Comparison of ENCODE assay signal across 40 cellular contexts in genomic region chr19:53704011-53704410, GRCh38.
"Had no signal": no experiment of that assay in that cellular context is flagged by ENCODE, and none has a peak within 500 bp of the region (broad histone marks: within the 10 kb centered on the region; RNA-seq: fewer than 3 reads in every experiment).

No MANE protein-coding gene starts in this region.

- H3K36me3 Mint-ChIP-seq: activated naive CD4-positive, alpha-beta T cell treated with anti-CD3 and anti-CD28 coated beads, Interleukin-2, amount 10 ng/mL, durations not matched to agents 7 days and 5 days; activated naive CD4-positive, alpha-beta T cell treated with anti-CD3 and anti-CD28 coated beads, Interleukin-2, amount 50 U/mL, for 24 hours; activated naive CD8-positive, alpha-beta T cell treated with anti-CD3 and anti-CD28 coated beads for 36 hours; activated naive CD8-positive, alpha-beta T cell treated with anti-CD3 and anti-CD28 coated beads, Interleukin-2, amount 10 ng/mL, durations not matched to agents 7 days and 5 days; brain had no signal

- H3K9me3 Mint-ChIP-seq: activated naive CD4-positive, alpha-beta T cell treated with anti-CD3 and anti-CD28 coated beads, Interleukin-2, amount 50 U/mL, for 24 hours; activated naive CD8-positive, alpha-beta T cell treated with anti-CD3 and anti-CD28 coated beads for 36 hours; activated T-cell treated with anti-CD3 and anti-CD28 coated beads, Interleukin-2, amount 50 U/mL, for 4 hours; central memory CD8-positive, alpha-beta T cell had no signal

- DNase-seq: activated effector memory CD4-positive, alpha-beta T cell treated with anti-CD3 and anti-CD28 coated beads, Interleukin-2, amount 50 U/mL, for 16 hours; activated effector memory CD4-positive, alpha-beta T cell treated with Interleukin-2 at 50 U/mL for 16 hours; activated gamma-delta T cell; activated gamma-delta T cell treated with Interleukin-2 at 50 U/mL for 16 hours; activated naive CD4-positive, alpha-beta T cell; activated naive CD4-positive, alpha-beta T cell treated with anti-CD3 and anti-CD28 coated beads for 36 hours; activated naive CD4-positive, alpha-beta T cell treated with anti-CD3 and anti-CD28 coated beads, Interleukin-2, amount 10 ng/mL, durations not matched to agents 7 days and 5 days; activated naive CD4-positive, alpha-beta T cell treated with anti-CD3 and anti-CD28 coated beads, Interleukin-2, amount 50 U/mL, for 16 hours; activated naive CD4-positive, alpha-beta T cell treated with Interleukin-2 at 50 U/mL for 16 hours; activated naive CD8-positive, alpha-beta T cell treated with anti-CD3 and anti-CD28 coated beads for 36 hours; activated naive CD8-positive, alpha-beta T cell treated with anti-CD3 and anti-CD28 coated beads, Interleukin-2, amount 10 ng/mL, durations not matched to agents 7 days and 5 days; activated naive CD8-positive, alpha-beta T cell treated with anti-CD3 and anti-CD28 coated beads, Interleukin-2, amount 50 U/mL, for 24 hours; activated T-cell treated with anti-CD3 and anti-CD28 coated beads for 4 hours; activated T-cell treated with anti-CD3 and anti-CD28 coated beads, Interleukin-2, amount 50 U/mL, for 1 hour; activated T-cell treated with anti-CD3 and anti-CD28 coated beads, Interleukin-2, amount 50 U/mL, for 24 hours; activated T-cell treated with anti-CD3 and anti-CD28 coated beads, Interleukin-2, amount 50 U/mL, for 4 hours; activated T-cell treated with anti-CD3 and anti-CD28 coated beads, Interleukin-2, amount 50 U/mL, for 48 hours; activated T-cell treated with anti-CD3 and anti-CD28 coated beads, Interleukin-2, amount 50 U/mL, for 72 hours; adrenal gland; amniotic stem cell; amygdala; anterior cingulate cortex; aorta; body of pancreas; brain microvascular endothelial cell; central memory CD4-positive, alpha-beta T cell; cerebellar nuclear complex had no signal

- H3K9me3 ChIP-seq: adrenal gland, ascending aorta, body of pancreas, breast epithelium had no signal

- H3K4me3 ChIP-seq: adrenal gland, ascending aorta, body of pancreas, breast epithelium, cardiac muscle cell had no signal

- ATAC-seq: activated naive CD4-positive, alpha-beta T cell treated with anti-CD3 and anti-CD28 coated beads, Interleukin-2, amount 50 U/mL, for 72 hours; activated naive CD8-positive, alpha-beta T cell treated with anti-CD3 and anti-CD28 coated beads, Interleukin-2, amount 50 U/mL, for 24 hours; activated T-cell treated with anti-CD3 and anti-CD28 coated beads, Interleukin-2, amount 50 U/mL, for 4 hours; activated T-cell treated with anti-CD3 and anti-CD28 coated beads, Interleukin-2, amount 50 U/mL, for 72 hours; activated T-helper 17 cell treated with anti-CD3 and anti-CD28 coated beads, Interleukin-2, amount 50 U/mL, for 72 hours; body of pancreas had no signal

- H3K27me3 ChIP-seq: adrenal gland, ascending aorta, body of pancreas, brain microvascular endothelial cell, breast epithelium, cardiac muscle cell had no signal

- H3K4me1 Mint-ChIP-seq: activated naive CD4-positive, alpha-beta T cell treated with anti-CD3 and anti-CD28 coated beads, Interleukin-2, amount 10 ng/mL, durations not matched to agents 7 days and 5 days; activated naive CD4-positive, alpha-beta T cell treated with anti-CD3 and anti-CD28 coated beads, Interleukin-2, amount 50 U/mL, for 24 hours; activated naive CD8-positive, alpha-beta T cell treated with anti-CD3 and anti-CD28 coated beads for 36 hours; activated naive CD8-positive, alpha-beta T cell treated with anti-CD3 and anti-CD28 coated beads, Interleukin-2, amount 10 ng/mL, durations not matched to agents 7 days and 5 days; activated naive CD8-positive, alpha-beta T cell treated with anti-CD3 and anti-CD28 coated beads, Interleukin-2, amount 50 U/mL, for 24 hours; activated T-helper 17 cell treated with anti-CD3 and anti-CD28 coated beads, Interleukin-2, amount 50 U/mL, for 72 hours; brain; central memory CD8-positive, alpha-beta T cell had no signal

- FAIRE-seq: astrocyte, bronchial epithelial cell had no signal

- H3K27ac ChIP-seq: adrenal gland, ascending aorta, body of pancreas, brain microvascular endothelial cell, breast epithelium, cardiac muscle cell had no signal

- H3K4me3 Mint-ChIP-seq: activated naive CD4-positive, alpha-beta T cell treated with anti-CD3 and anti-CD28 coated beads for 36 hours; activated naive CD4-positive, alpha-beta T cell treated with anti-CD3 and anti-CD28 coated beads, Interleukin-2, amount 10 ng/mL, durations not matched to agents 7 days and 5 days; activated naive CD4-positive, alpha-beta T cell treated with anti-CD3 and anti-CD28 coated beads, Interleukin-2, amount 50 U/mL, for 24 hours; activated naive CD8-positive, alpha-beta T cell; activated naive CD8-positive, alpha-beta T cell treated with anti-CD3 and anti-CD28 coated beads for 36 hours; activated naive CD8-positive, alpha-beta T cell treated with anti-CD3 and anti-CD28 coated beads, Interleukin-2, amount 10 ng/mL, durations not matched to agents 7 days and 5 days; activated naive CD8-positive, alpha-beta T cell treated with anti-CD3 and anti-CD28 coated beads, Interleukin-2, amount 50 U/mL, for 24 hours; activated T-cell treated with anti-CD3 and anti-CD28 coated beads, Interleukin-2, amount 50 U/mL, for 24 hours; activated T-cell treated with anti-CD3 and anti-CD28 coated beads, Interleukin-2, amount 50 U/mL, for 4 hours; activated T-cell treated with anti-CD3 and anti-CD28 coated beads, Interleukin-2, amount 50 U/mL, for 72 hours; activated T-helper 1 cell treated with anti-CD3 and anti-CD28 coated beads, Interleukin-12 subunit alpha, Interleukin-12 subunit beta, Interleukin-2, Interleukin-4 antibody, amounts not matched to agents 30 ng/mL and 10 ng/mL and 1 ng/mL, durations not matched to agents 14 hours and 24 hours and 36 hours; activated T-helper 17 cell treated with anti-CD3 and anti-CD28 coated beads, Interleukin-2, amount 50 U/mL, for 72 hours; brain; central memory CD8-positive, alpha-beta T cell had no signal

- H3K36me3 ChIP-seq: adrenal gland, ascending aorta, brain microvascular endothelial cell, breast epithelium, cardiac muscle cell had no signal

- H3K27ac Mint-ChIP-seq: activated naive CD4-positive, alpha-beta T cell treated with anti-CD3 and anti-CD28 coated beads for 36 hours; activated naive CD4-positive, alpha-beta T cell treated with anti-CD3 and anti-CD28 coated beads, Interleukin-2, amount 10 ng/mL, durations not matched to agents 7 days and 5 days; activated naive CD4-positive, alpha-beta T cell treated with anti-CD3 and anti-CD28 coated beads, Interleukin-2, amount 50 U/mL, for 24 hours; activated naive CD4-positive, alpha-beta T cell treated with anti-CD3 and anti-CD28 coated beads, Interleukin-2, amount 50 U/mL, for 72 hours; activated naive CD8-positive, alpha-beta T cell; activated naive CD8-positive, alpha-beta T cell treated with anti-CD3 and anti-CD28 coated beads for 36 hours; activated naive CD8-positive, alpha-beta T cell treated with anti-CD3 and anti-CD28 coated beads, Interleukin-2, amount 10 ng/mL, durations not matched to agents 7 days and 5 days; activated naive CD8-positive, alpha-beta T cell treated with anti-CD3 and anti-CD28 coated beads, Interleukin-2, amount 50 U/mL, for 24 hours; activated T-cell treated with anti-CD3 and anti-CD28 coated beads, Interleukin-2, amount 50 U/mL, for 24 hours; activated T-cell treated with anti-CD3 and anti-CD28 coated beads, Interleukin-2, amount 50 U/mL, for 72 hours; activated T-helper 1 cell treated with anti-CD3 and anti-CD28 coated beads, Interleukin-12 subunit alpha, Interleukin-12 subunit beta, Interleukin-2, Interleukin-4 antibody, amounts not matched to agents 30 ng/mL and 10 ng/mL and 1 ng/mL, durations not matched to agents 14 hours and 24 hours and 36 hours; activated T-helper 17 cell treated with anti-CD3 and anti-CD28 coated beads, Interleukin-2, amount 50 U/mL, for 72 hours; activated T-helper 2 cell treated with anti-CD3 and anti-CD28 coated beads, Interferon-gamma antibody, Interleukin-2, Interleukin-4, amounts not matched to agents 10 μg/mL and 5 μg/mL and 100 μg/mL, durations not matched to agents 14 hours and 24 hours and 36 hours; brain had no signal

- H3K4me1 ChIP-seq: adrenal gland, ascending aorta, body of pancreas, breast epithelium had no signal

- H3K27me3 Mint-ChIP-seq: activated naive CD4-positive, alpha-beta T cell treated with anti-CD3 and anti-CD28 coated beads, Interleukin-2, amount 10 ng/mL, durations not matched to agents 7 days and 5 days; activated naive CD4-positive, alpha-beta T cell treated with anti-CD3 and anti-CD28 coated beads, Interleukin-2, amount 50 U/mL, for 24 hours; activated naive CD8-positive, alpha-beta T cell; activated naive CD8-positive, alpha-beta T cell treated with anti-CD3 and anti-CD28 coated beads for 36 hours; activated naive CD8-positive, alpha-beta T cell treated with anti-CD3 and anti-CD28 coated beads, Interleukin-2, amount 10 ng/mL, durations not matched to agents 7 days and 5 days; activated naive CD8-positive, alpha-beta T cell treated with anti-CD3 and anti-CD28 coated beads, Interleukin-2, amount 50 U/mL, for 24 hours; activated T-cell treated with anti-CD3 and anti-CD28 coated beads, Interleukin-2, amount 50 U/mL, for 24 hours; activated T-helper 17 cell treated with anti-CD3 and anti-CD28 coated beads, Interleukin-2, amount 50 U/mL, for 72 hours; central memory CD8-positive, alpha-beta T cell had no signal
